ENCODE assay signal across 1 cellular context in genomic region chr7:7002416-7003062, GRCh38.
TF ChIP-seq lines count a peak whose summit lies in the region.

No MANE protein-coding gene starts in this region.

TF ChIP-seq in K562, 482 proteins besides CTCF, POLR2A, EP300 and RAD21 (continued from another document):
- TF ChIP-seq, protein P1, sequence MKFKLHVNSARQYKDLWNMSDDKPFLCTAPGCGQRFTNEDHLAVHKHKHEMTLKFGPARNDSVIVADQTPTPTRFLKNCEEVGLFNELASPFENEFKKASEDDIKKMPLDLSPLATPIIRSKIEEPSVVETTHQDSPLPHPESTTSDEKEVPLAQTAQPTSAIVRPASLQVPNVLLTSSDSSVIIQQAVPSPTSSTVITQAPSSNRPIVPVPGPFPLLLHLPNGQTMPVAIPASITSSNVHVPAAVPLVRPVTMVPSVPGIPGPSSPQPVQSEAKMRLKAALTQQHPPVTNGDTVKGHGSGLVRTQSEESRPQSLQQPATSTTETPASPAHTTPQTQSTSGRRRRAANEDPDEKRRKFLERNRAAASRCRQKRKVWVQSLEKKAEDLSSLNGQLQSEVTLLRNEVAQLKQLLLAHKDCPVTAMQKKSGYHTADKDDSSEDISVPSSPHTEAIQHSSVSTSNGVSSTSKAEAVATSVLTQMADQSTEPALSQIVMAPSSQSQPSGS (CRISPR knock-in tag; IDR thresholded peaks at IDR 0.05) = no peak
- TF ChIP-seq TAF1 (IDR thresholded peaks at IDR 0.05; ENCODE audit: control insufficient read depth, extremely low read depth, insufficient read depth, low read length, severe bottlenecking) = no peak
- TF ChIP-seq DDX20 (tag; IDR thresholded peaks at IDR 0.05; ENCODE audit: low read depth) = no peak
- TF ChIP-seq THRA (IDR thresholded peaks at IDR 0.05) = no peak
- no peak for TF ChIP-seq CC2D1A (IDR thresholded peaks at IDR 0.05)
- TF ChIP-seq BHLHE40 (IDR thresholded peaks at IDR 0.05; ENCODE audit: low read length) = no peak
- no peak for TF ChIP-seq STAT5B (CRISPR knock-in tag; IDR thresholded peaks at IDR 0.05)
- no peak for TF ChIP-seq BRD4 (IDR thresholded peaks at IDR 0.05)
- no peak for TF ChIP-seq CBX3 (IDR thresholded peaks at IDR 0.05; ENCODE audit: borderline replicate concordance in 1 of 2, low read length in 2 of 2)
